In genomic region chrX:17944833-17945497, GRCh38 we compare ENCODE assay signal across 9 cellular contexts.
A peak's percentile ranks its signal among the peaks of the same experiment; 100 is the strongest.
DNase-seq lines count a peak whose midpoint lies in the region; ATAC-seq and TF ChIP-seq lines count a peak whose summit lies in the region.
"Had no signal": no experiment of that assay in that cellular context is flagged by ENCODE, and none has a peak within 500 bp of the region (broad histone marks: within the 10 kb centered on the region; RNA-seq: fewer than 3 reads in every experiment).

No MANE protein-coding gene starts in this region.

- no peaks in the 10 kb centered on the region for H3K79me2 ChIP-seq in smooth muscle cell (ENCODE audit: low read depth)

- DNase-seq in activated T-cell treated with anti-CD3 and anti-CD28 coated beads for 24 hours (ENCODE audit: low read depth) = peak; percentile 4
- DNase-seq in activated T-cell treated with anti-CD3 and anti-CD28 coated beads, Interleukin-2, amount 50 U/mL, for 48 hours = no peak
- peak; percentile 13 for DNase-seq in NCI-H1092 (lab: John Stamatoyannopoulos, UW)
- DNase-seq in colonic mucosa = peak; percentile 24
- DNase-seq in smooth muscle cell (lab: John Stamatoyannopoulos, UW; ENCODE audit: unreplicated experiment) = no peak
- DNase-seq in NCI-H226 = no peak

- H4K20me1 ChIP-seq in smooth muscle cell (ENCODE audit: low read depth) = no peaks in the 10 kb centered on the region

- no peaks in the 10 kb centered on the region for H3F3A ChIP-seq in smooth muscle cell (ENCODE audit: low read depth)

- no peak overlapping the region for H3K4me3 ChIP-seq in colonic mucosa
- H3K4me3 ChIP-seq in smooth muscle cell = no peak overlapping the region

- intact Hi-C loops in colonic mucosa (cut with DNase I) = no loop called here

- TF ChIP-seq CTCF in colonic mucosa (IDR thresholded peaks at IDR 0.05) (peak; percentile 44), smooth muscle cell (IDR thresholded peaks at IDR 0.05; ENCODE audit: borderline replicate concordance, insufficient read depth, poor library complexity, severe bottlenecking) (peak; percentile 51)

- H3K9me3 ChIP-seq in colonic mucosa = no peaks in the 10 kb centered on the region
- no peaks in the 10 kb centered on the region for H3K9me3 ChIP-seq in smooth muscle cell (replicated peaks; ENCODE audit: low read depth)

- no peak overlapping the region for H3K4me2 ChIP-seq in smooth muscle cell

- H3K36me3 ChIP-seq in colonic mucosa = no peaks in the 10 kb centered on the region
- no peaks in the 10 kb centered on the region for H3K36me3 ChIP-seq in smooth muscle cell (ENCODE audit: low read depth)

- H2AFZ ChIP-seq in smooth muscle cell (ENCODE audit: low read depth) = no peak overlapping the region

- H3K27ac ChIP-seq in colonic mucosa (no peak overlapping the region), smooth muscle cell (ENCODE audit: low read depth) (no peak overlapping the region)

- no peak overlapping the region for H3K9ac ChIP-seq in colonic mucosa (ENCODE audit: low read depth in 2 of 2, low read length in 2 of 2)
- no peak overlapping the region for H3K9ac ChIP-seq in smooth muscle cell (ENCODE audit: low read depth)

- no peaks in the 10 kb centered on the region for H3K27me3 ChIP-seq in colonic mucosa
- no peaks in the 10 kb centered on the region for H3K27me3 ChIP-seq in smooth muscle cell (ENCODE audit: low read depth)

- no peaks in the 10 kb centered on the region for H3K4me1 ChIP-seq in colonic mucosa
- H3K4me1 ChIP-seq in smooth muscle cell (ENCODE audit: low read depth) = no peaks in the 10 kb centered on the region

- ATAC-seq in HG02884 (IDR thresholded peaks at IDR 0.05; ENCODE audit: unreplicated experiment) (no peak), GM18907 (IDR thresholded peaks at IDR 0.05; ENCODE audit: unreplicated experiment) (no peak)
- ATAC-seq: stimulated activated naive CD8-positive, alpha-beta T cell treated with anti-CD3 and anti-CD28 coated beads, Interleukin-15, amount 100 ng/mL, for 72 hours had no signal

- 58% methylated on average over 10 of the region's 10 CpGs for WGBS in smooth muscle cell (ENCODE audit: low lambda C conversion rate)

Comparison
In these comparisons a context has a peak if more than half of its experiments do, and no peak if none do; other contexts are left out.
1. DNase-seq: peak in activated T-cell treated with anti-CD3 and anti-CD28 coated beads for 24 hours (single experiment), NCI-H1092 (single experiment) and colonic mucosa (single experiment); none in activated T-cell treated with anti-CD3 and anti-CD28 coated beads, Interleukin-2, amount 50 U/mL, for 48 hours (0 of 2), smooth muscle cell (single experiment) and NCI-H226 (single experiment).